Comparison of ENCODE assay signal across 23 cellular contexts in the genomic region with DNA sequence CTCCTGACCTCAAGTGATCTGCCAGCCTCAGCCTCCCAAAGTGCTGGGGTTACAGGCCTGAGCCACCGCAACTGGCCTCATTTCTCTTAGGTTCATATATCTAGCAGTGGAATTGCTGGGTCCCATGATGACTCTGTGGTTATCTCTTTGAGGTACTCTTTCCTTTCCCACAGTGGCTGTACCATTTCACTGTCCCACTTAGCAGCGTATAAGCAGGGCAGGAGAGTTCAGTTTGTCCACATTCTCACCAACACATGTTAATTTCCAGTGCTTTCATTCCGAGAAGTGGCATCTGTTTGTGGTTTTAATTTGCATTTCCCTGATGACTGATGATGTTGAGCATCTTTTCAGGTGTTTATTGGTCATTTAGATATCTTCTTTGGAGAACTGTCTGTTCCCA. TPM values are rescaled to one million over a fixed set of nuclear protein-coding genes. Genes with fewer than 3 reads are reported as not detected.
DNase-seq lines count a peak whose midpoint lies in the region; ATAC-seq and TF ChIP-seq lines count a peak whose summit lies in the region.
"Had no signal": no experiment of that assay in that cellular context is flagged by ENCODE, and none has a peak within 500 bp of the region (broad histone marks: within the 10 kb centered on the region; RNA-seq: fewer than 3 reads in every experiment).

No MANE protein-coding gene starts in this region.

- ATAC-seq in GM18861 (IDR thresholded peaks at IDR 0.05; ENCODE audit: unreplicated experiment) (peak; percentile 63), T-helper 17 cell (peak; percentile 87)
- ATAC-seq: left ventricle myocardium superior had no signal

- H3K4me3 Mint-ChIP-seq in CD8-positive, alpha-beta memory T cell = peak overlapping the region in 5 of 7 donors; percentile 41 to 60 (median 52)
- H3K4me3 Mint-ChIP-seq in T-helper 17 cell = peak overlapping the region; percentile 25

- no peaks in the 10 kb centered on the region for H3K9me3 ChIP-seq in CD8-positive, alpha-beta memory T cell (ENCODE audit: low read length)
- H3K9me3 ChIP-seq in T-helper 17 cell (ENCODE audit: control insufficient read depth, low read length, poor library complexity, severe bottlenecking) = no peaks in the 10 kb centered on the region
- H3K9me3 ChIP-seq in spleen = no peaks in the 10 kb centered on the region
- no peaks in the 10 kb centered on the region for H3K9me3 ChIP-seq in Peyer's patch
- H3K9me3 ChIP-seq: breast epithelium, tibial nerve had no signal

- H3K4me1 ChIP-seq in CD8-positive, alpha-beta memory T cell (ENCODE audit: insufficient read depth, low read length) = no peaks in the 10 kb centered on the region
- H3K4me1 ChIP-seq in spleen (peaks cover 0 to 88% (median 42%) of the 10 kb centered on the region in 6 donors), Peyer's patch (peaks cover 0 to 25% (median 0%) of the 10 kb centered on the region in 4 donors)
- H3K4me1 ChIP-seq: breast epithelium had no signal

- 62 to 80% (median 72%) methylated on average over 3 of the region's 3 CpGs for WGBS in spleen, 5 donors

- POLR2A ChIA-PET in CD8-positive, alpha-beta memory T cell (lab: Charles Lee) = no interaction called here

- H3K27ac Mint-ChIP-seq in CD8-positive, alpha-beta memory T cell = peak overlapping the region; percentile 26 to 94 (median 88)
- H3K27ac Mint-ChIP-seq in T-helper 17 cell = peak overlapping the region; percentile 69

- H3K4me1 Mint-ChIP-seq in CD8-positive, alpha-beta memory T cell = peaks cover 19 to 33% (median 25%) of the 10 kb centered on the region in 3 donors
- peaks cover 18% of the 10 kb centered on the region for H3K4me1 Mint-ChIP-seq in T-helper 17 cell

- H3K36me3 Mint-ChIP-seq in CD8-positive, alpha-beta memory T cell = peaks cover 0 to 71% (median 7%) of the 10 kb centered on the region in 3 donors
- no peaks in the 10 kb centered on the region for H3K36me3 Mint-ChIP-seq in T-helper 17 cell (ENCODE audit: low read depth)

- intact Hi-C loops in spleen (cut with DNase I; ENCODE audit: low total_unique reads) = no loop called here

- H3K27ac ChIP-seq in CD8-positive, alpha-beta memory T cell (ENCODE audit: low read depth, low read length) = no peak overlapping the region
- H3K27ac ChIP-seq in spleen = peak overlapping the region in 5 of 8 donors; percentile 17 to 87 (median 85)
- H3K27ac ChIP-seq in Peyer's patch = no peak overlapping the region
- H3K27ac ChIP-seq: breast epithelium, KMS-11, SK-N-MC, tibial nerve had no signal

- DNase-seq in CD8-positive, alpha-beta memory T cell = peak in 1 of 5 donors; percentile 62
- DNase-seq in T-helper 17 cell = no peak
- DNase-seq in spleen = no peak
- DNase-seq in Peyer's patch = no peak
- no peak for DNase-seq in cerebellar nuclear complex (lab: John Stamatoyannopoulos, UW)
- DNase-seq in NCI-H1436 treated with DMSO at 0.1 percent for 48 hours (lab: John Stamatoyannopoulos, UW) = no peak
- DNase-seq: activated CD4-positive, CD25-positive, alpha-beta regulatory T cell; activated effector memory CD4-positive, alpha-beta T cell treated with anti-CD3 and anti-CD28 coated beads, Interleukin-2, amount 50 U/mL, for 16 hours; dermis blood vessel endothelial cell; left ventricle myocardium superior; NCI-H1092 treated with DMSO at 0.1 percent for 48 hours; NCI-H2081; NCI-H446 treated with DMSO at 0.1 percent for 48 hours; posterior cingulate gyrus; stimulated activated naive CD4-positive, alpha-beta T cell; T-helper 9 cell had no signal

- no peak overlapping the region for H3K4me3 ChIP-seq in CD8-positive, alpha-beta memory T cell (ENCODE audit: low read length)
- H3K4me3 ChIP-seq in spleen (no peak overlapping the region), Peyer's patch (no peak overlapping the region)
- H3K4me3 ChIP-seq: breast epithelium, SK-N-MC, tibial nerve had no signal

- H3K27me3 Mint-ChIP-seq in CD8-positive, alpha-beta memory T cell = no peaks in the 10 kb centered on the region
- H3K27me3 Mint-ChIP-seq in T-helper 17 cell = no peaks in the 10 kb centered on the region

- H3K27me3 ChIP-seq in CD8-positive, alpha-beta memory T cell (ENCODE audit: insufficient read depth, low read length, poor library complexity, severe bottlenecking) = no peaks in the 10 kb centered on the region
- no peaks in the 10 kb centered on the region for H3K27me3 ChIP-seq in spleen (replicated peaks in 1 of 7)
- H3K27me3 ChIP-seq in Peyer's patch = no peaks in the 10 kb centered on the region
- H3K27me3 ChIP-seq: breast epithelium, tibial nerve had no signal

- CTCF ChIA-PET in CD8-positive, alpha-beta memory T cell (lab: Charles Lee) = interaction anchor here (1.1 to 3.1 kb wide), 3 partner anchors 10 to 34 kb away, joined by 3 to 11 read pairs (median 3); no protein-coding TSS in a partner anchor

- TF ChIP-seq CTCF in spleen (IDR thresholded peaks at IDR 0.05 in 8 of 11, conservative IDR thresholded peaks at IDR 0.05 in 3 of 11) (no peak), Peyer's patch (IDR thresholded peaks at IDR 0.05) (no peak)

- peaks cover 11% of the 10 kb centered on the region for H3K36me3 ChIP-seq in CD8-positive, alpha-beta memory T cell (ENCODE audit: insufficient read depth, low read length)
- H3K36me3 ChIP-seq in spleen (peaks cover 0 to 75% (median 12%) of the 10 kb centered on the region in 6 donors), Peyer's patch (peaks cover 0 to 25% (median 0%) of the 10 kb centered on the region in 3 donors)
- H3K36me3 ChIP-seq: breast epithelium had no signal

- H3K9me3 Mint-ChIP-seq in CD8-positive, alpha-beta memory T cell = no peaks in the 10 kb centered on the region

- no peak for TF ChIP-seq POLR2A in spleen (IDR thresholded peaks at IDR 0.05)
- no peak for TF ChIP-seq POLR2A in Peyer's patch (IDR thresholded peaks at IDR 0.05)

RNA-seq across cellular contexts. Expression of a gene that starts 16.4 kb away (rescaled TPM):
- total RNA-seq in CD8-positive, alpha-beta memory T cell = 10 to 100 TPM; 26.4 to 29.9 TPM
- polyA plus RNA-seq in CD8-positive, alpha-beta memory T cell = 175 TPM
- total RNA-seq in T-helper 17 cell (10 to 100 TPM; 51.8 to 52.2 TPM), spleen (10 to 100 TPM; 49.0 to 85.6 (median 77.9) TPM), Peyer's patch (10 to 100 TPM; 20.6 to 84.3 (median 51.0) TPM)
- polyA plus RNA-seq in spleen = 10 to 100 TPM; 31.3 to 83.1 (median 57.5) TPM

RNA-seq across cellular contexts. Expression of a gene that starts 34.0 kb away (rescaled TPM):
- under 1 TPM; 0.42 to 0.49 TPM for total RNA-seq in CD8-positive, alpha-beta memory T cell
- not detected for polyA plus RNA-seq in CD8-positive, alpha-beta memory T cell
- 1 to 10 TPM; 4.7 to 7.1 TPM for total RNA-seq in T-helper 17 cell
- 10 to 100 TPM; 13.8 to 71.6 (median 20.1) TPM for total RNA-seq in spleen
- polyA plus RNA-seq in spleen = 10 to 100 TPM in 2 of 3 donors, 1 to 10 TPM in 1; 2.7 to 34.9 (median 16.4) TPM
- total RNA-seq in Peyer's patch = 10 to 100 TPM; 14.9 to 38.8 (median 18.3) TPM
- total RNA-seq: dermis blood vessel endothelial cell, endothelial cell of umbilical vein, left ventricle myocardium superior, RPMI7951 had no signal
- polyA plus RNA-seq: endothelial cell of umbilical vein had no signal

Comparison
In these comparisons a context has a peak if more than half of its experiments do, and no peak if none do; other contexts are left out.
1. H3K27ac ChIP-seq: peak in spleen (5 of 8); none in CD8-positive, alpha-beta memory T cell (single experiment) and Peyer's patch (0 of 4).